In genomic region chr11:67277231-67277961, GRCh38 we compare ENCODE assay signal across 8 cellular contexts. TPM values are rescaled to one million over a fixed set of nuclear protein-coding genes. Genes with fewer than 3 reads are reported as not detected.
A peak's percentile ranks its signal among the peaks of the same experiment; 100 is the strongest.
DNase-seq lines count a peak whose midpoint lies in the region; ATAC-seq and TF ChIP-seq lines count a peak whose summit lies in the region.

No MANE protein-coding gene starts in this region.

- DNase-seq in AG04450 (ENCODE audit: low read depth, low spot score) (no peak), OCI-LY7 (ENCODE audit: low spot score) (peak; percentile 99), fibroblast of peridontal ligament (ENCODE audit: extremely low read depth) (peak; percentile 51), osteocyte (ENCODE audit: extremely low spot score, unreplicated experiment) (no peak), tibial nerve (ENCODE audit: low spot score in 2 of 2) (peak; percentile 82 to 86)
- peak; percentile 90 to 92 for DNase-seq in activated T-cell treated with anti-CD3 and anti-CD28 coated beads, Interleukin-2, amount 50 U/mL, for 48 hours

- no peak overlapping the region for H2AFZ ChIP-seq in OCI-LY7 (ENCODE audit: low read length)

- intact Hi-C loops in OCI-LY7 (cut with micrococcal nuclease; ENCODE audit: unreplicated experiment): loop anchor here (1.0 kb wide), 2 partner anchors 9 to 11 kb away; no protein-coding TSS in a partner anchor

- H3K4me1 Mint-ChIP-seq in osteocyte (ENCODE audit: unreplicated experiment): peaks cover 35% of the 10 kb centered on the region

- no peaks in the 10 kb centered on the region for H3K27me3 ChIP-seq in AG04450 (ENCODE audit: control insufficient read depth, insufficient read depth, low read length)
- no peaks in the 10 kb centered on the region for H3K27me3 ChIP-seq in tibial nerve

- WGBS in tibial nerve, 2 donors: 9 to 16% methylated on average over 15 to 16 of the region's 24 CpGs

- H3K27ac Mint-ChIP-seq in osteocyte (ENCODE audit: unreplicated experiment): peak overlapping the region; percentile 83

- no TSS peak for BruUV-seq in OCI-LY7 (replicated peaks; lab: Mats Ljungman, UMichigan)

- POLR2A ChIA-PET in AG04450 (lab: Yijun Ruan, JAX): interaction anchor here (0.5 to 1.9 kb wide), 7 partner anchors 11 to 518 kb away, joined by 3 to 20 read pairs (median 3); partner anchors contain the start of genes ANKRD13D and SSH3
- POLR2A ChIA-PET in OCI-LY7 (lab: Charles Lee): interaction anchor here (0.5 to 1.7 kb wide), 7 partner anchors 10 to 101 kb away, joined by 3 to 10 read pairs (median 4); partner anchors contain the start of genes ANKRD13D and POLD4

- H3K4me3 ChIP-seq in AG04450 (ENCODE audit: low read depth, low read length): peak overlapping the region; percentile 57
- peak overlapping the region; percentile 61 for H3K4me3 ChIP-seq in OCI-LY7 (ENCODE audit: low read depth, low read length, poor library complexity, severe bottlenecking)
- H3K4me3 ChIP-seq in tibial nerve: peak overlapping the region; percentile 6 to 41 (median 16)

- H3K4me3 Mint-ChIP-seq in osteocyte (ENCODE audit: unreplicated experiment): peak overlapping the region; percentile 22

- H3K9me2 ChIP-seq in OCI-LY7 (ENCODE audit: insufficient read depth, low read length): no peaks in the 10 kb centered on the region

- no peaks in the 10 kb centered on the region for H3K9me3 Mint-ChIP-seq in osteocyte (ENCODE audit: unreplicated experiment)

- peak in 1 of 2 donors; percentile 71 for TF ChIP-seq EP300 in tibial nerve (IDR thresholded peaks at IDR 0.05)

- H3K79me2 ChIP-seq in OCI-LY7 (ENCODE audit: insufficient read depth, low read depth, low read length): peaks cover 73% of the 10 kb centered on the region

- H3K4me1 ChIP-seq in OCI-LY7 (ENCODE audit: insufficient read depth, low read length, poor library complexity, severe bottlenecking): peaks cover 69% of the 10 kb centered on the region
- H3K4me1 ChIP-seq in tibial nerve: peaks cover 0 to 88% (median 72%) of the 10 kb centered on the region in 4 donors

- peak in 1 of 2 donors; percentile 29 for TF ChIP-seq POLR2A in tibial nerve (IDR thresholded peaks at IDR 0.05)

- H3K36me3 ChIP-seq in OCI-LY7 (ENCODE audit: insufficient read depth, low read length) (peaks cover 95% of the 10 kb centered on the region), tibial nerve (peaks cover 0 to 45% (median 34%) of the 10 kb centered on the region in 3 donors)

- peak; percentile 85 for ATAC-seq in GM19025 (IDR thresholded peaks at IDR 0.05; ENCODE audit: low read depth, unreplicated experiment)
- ATAC-seq in HG03159 (IDR thresholded peaks at IDR 0.05; ENCODE audit: unreplicated experiment): peak; percentile 80

- H3K9me3 ChIP-seq in AG04450 (ENCODE audit: control insufficient read depth, insufficient read depth, low read length) (no peaks in the 10 kb centered on the region), OCI-LY7 (ENCODE audit: low read length) (no peaks in the 10 kb centered on the region), tibial nerve (no peaks in the 10 kb centered on the region)

- H3K27ac ChIP-seq in AG04450 (ENCODE audit: low read depth, low read length) (peak overlapping the region; percentile 86), OCI-LY7 (ENCODE audit: low read depth, low read length, poor library complexity, severe bottlenecking) (peak overlapping the region; percentile 98), tibial nerve (peak overlapping the region; percentile 55 to 98 (median 93))

- peaks cover 7% of the 10 kb centered on the region; the same call in 1 of the 2 replicates for H4K20me1 ChIP-seq in OCI-LY7 (ENCODE audit: insufficient read depth, low read length)

- H3K36me3 Mint-ChIP-seq in osteocyte (ENCODE audit: unreplicated experiment): peaks cover 9% of the 10 kb centered on the region

- CTCF ChIA-PET in AG04450 (lab: Charles Lee): interaction anchor here (0.5 to 1.3 kb wide), 5 partner anchors 11 to 104 kb away, joined by 3 to 8 read pairs (median 4); partner anchors contain the start of gene ANKRD13D
- CTCF ChIA-PET in OCI-LY7 (lab: Charles Lee; ENCODE audit: unreplicated experiment): interaction anchor here (1.2 to 2.0 kb wide), 2 partner anchors 9 to 11 kb away, joined by 3 to 6 read pairs; no protein-coding TSS in a partner anchor

- TF ChIP-seq CTCF in AG04450 (IDR thresholded peaks at IDR 0.05; ENCODE audit: low read depth, low read length) (no peak), OCI-LY7 (conservative IDR thresholded peaks at IDR 0.05; ENCODE audit: low read length) (no peak; the same call in 1 of the 2 replicates), osteocyte (IDR thresholded peaks at IDR 0.05) (no peak), tibial nerve (IDR thresholded peaks at IDR 0.05) (peak in 1 of 5 experiments; percentile 9)

- no peaks in the 10 kb centered on the region for H3K27me3 Mint-ChIP-seq in osteocyte (ENCODE audit: unreplicated experiment)

- peak overlapping the region; percentile 90 for H3K4me2 ChIP-seq in OCI-LY7 (ENCODE audit: low read length)

RNA-seq across cellular contexts. Expression of gene GRK2, which starts 11.1 kb away (rescaled TPM):
- 17.3 and 20.2 TPM in 2 replicates for polyA plus RNA-seq in AG04450 (2011; rRNA removed)
- polyA minus RNA-seq in AG04450 (2011; rRNA and poly(A)+ RNA removed): 61.0 and 67.4 TPM in 2 replicates
- total RNA-seq in OCI-LY7 (2014; rRNA removed; shearing (Covaris generic)): 379 and 397 TPM in 2 replicates
- total RNA-seq in OCI-LY7 (2022) (280 and 373 TPM in 2 replicates), osteocyte (41.5 and 45.0 TPM in 2 replicates), tibial nerve (100 to 1,000 TPM in 1 of 4 donors, 10 to 100 TPM in 3; 46.0 to 134 (median 65.4) TPM)

RNA-seq across cellular contexts. Expression of gene ANKRD13D, which starts 11.7 kb away (rescaled TPM):
- polyA plus RNA-seq in AG04450 (2011; rRNA removed): 14.4 and 18.4 TPM in 2 replicates
- 25.6 and 33.8 TPM in 2 replicates for polyA minus RNA-seq in AG04450 (2011; rRNA and poly(A)+ RNA removed)
- total RNA-seq in OCI-LY7 (2014; rRNA removed; shearing (Covaris generic)): 101 and 136 TPM in 2 replicates
- total RNA-seq in OCI-LY7 (2022) (119 and 136 TPM in 2 replicates), osteocyte (54.3 and 56.2 TPM in 2 replicates), tibial nerve (100 to 1,000 TPM in 1 of 4 donors, 10 to 100 TPM in 3; 46.8 to 158 (median 69.5) TPM)

RNA-seq across cellular contexts. Expression of gene SSH3, which starts 25.9 kb away (rescaled TPM):
- polyA plus RNA-seq in AG04450 (2011; rRNA removed): 16.5 and 20.0 TPM in 2 replicates
- 12.1 and 14.3 TPM in 2 replicates for polyA minus RNA-seq in AG04450 (2011; rRNA and poly(A)+ RNA removed)
- 8.4 and 9.2 TPM in 2 replicates for total RNA-seq in OCI-LY7 (2014; rRNA removed; shearing (Covaris generic))
- total RNA-seq in OCI-LY7 (2022) (18.5 and 22.0 TPM in 2 replicates), osteocyte (28.5 and 28.6 TPM in 2 replicates), tibial nerve (10 to 100 TPM; 28.5 to 51.6 (median 43.1) TPM)

Comparison
In these comparisons a context has a peak if more than half of its experiments do, and no peak if none do; other contexts are left out.
1. DNase-seq: peak in OCI-LY7 (single experiment), activated T-cell treated with anti-CD3 and anti-CD28 coated beads, Interleukin-2, amount 50 U/mL, for 48 hours (2 of 2), fibroblast of peridontal ligament (single experiment) and tibial nerve (2 of 2); none in AG04450 (single experiment) and osteocyte (single experiment).
2. Peak in every context shown above with its lines, with median percentiles within 50 percentile points of each other: H3K27ac ChIP-seq and H3K4me3 ChIP-seq.